In the genomic region with DNA sequence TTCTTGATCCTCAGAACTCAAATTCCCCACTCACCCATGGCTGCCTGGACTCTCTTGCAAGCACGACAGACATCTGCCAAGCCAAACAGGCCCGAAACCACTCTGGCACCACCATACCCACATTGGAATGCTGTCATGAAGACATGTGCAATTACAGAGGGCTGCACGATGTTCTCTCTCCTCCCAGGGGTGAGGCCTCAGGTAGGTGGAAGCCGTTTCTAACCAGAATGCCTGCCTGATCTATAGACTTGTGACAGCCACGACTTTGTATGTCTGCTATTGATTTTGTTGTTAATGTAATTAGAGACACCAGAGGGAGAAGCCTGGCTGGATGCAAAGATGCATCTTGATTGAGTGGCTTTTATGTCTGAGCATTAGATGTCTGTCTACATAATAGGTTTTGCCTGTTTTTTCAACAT, we compare ENCODE assay signal across 11 cellular contexts. TPM values are rescaled to one million over a fixed set of nuclear protein-coding genes. Genes with fewer than 3 reads are reported as not detected.
DNase-seq lines count a peak whose midpoint lies in the region; ATAC-seq and TF ChIP-seq lines count a peak whose summit lies in the region.
"Had no signal": no experiment of that assay in that cellular context is flagged by ENCODE, and none has a peak within 500 bp of the region (broad histone marks: within the 10 kb centered on the region; RNA-seq: fewer than 3 reads in every experiment).

No MANE protein-coding gene starts in this region.

- no peak for TF ChIP-seq CTCF in Calu3 (IDR thresholded peaks at IDR 0.05; ENCODE audit: unreplicated experiment)
- no peak for TF ChIP-seq CTCF in PC-3 (conservative IDR thresholded peaks at IDR 0.05; ENCODE audit: low read depth, low read length)
- TF ChIP-seq CTCF in neural crest cell (conservative IDR thresholded peaks at IDR 0.05) = no peak

- H3K27ac Mint-ChIP-seq in Calu3 (ENCODE audit: unreplicated experiment) (peak overlapping the region; percentile 61), neural crest cell (ENCODE audit: unreplicated experiment) (no peak overlapping the region)

- H3K4me3 Mint-ChIP-seq in Calu3 (ENCODE audit: low read depth, unreplicated experiment) (peak overlapping the region; percentile 88), neural crest cell (peak overlapping the region; percentile 64)

- H3K4me1 Mint-ChIP-seq in Calu3 (ENCODE audit: low read depth, unreplicated experiment) = peaks cover 31% of the 10 kb centered on the region
- H3K4me1 Mint-ChIP-seq in neural crest cell = peaks cover 34% of the 10 kb centered on the region

- no peak overlapping the region for H3K4me3 ChIP-seq in PC-3 (ENCODE audit: low read length)
- H3K4me3 ChIP-seq: PC-9 had no signal

- no peak overlapping the region for H2AFZ ChIP-seq in PC-3 (ENCODE audit: low read length)
- H2AFZ ChIP-seq: PC-9 had no signal

- peaks cover 26% of the 10 kb centered on the region for H3K4me1 ChIP-seq in PC-3 (ENCODE audit: insufficient read depth, low read length)

- no peaks in the 10 kb centered on the region for H3K9me2 ChIP-seq in PC-3 (replicated peaks; ENCODE audit: low read length)

- no peak for DNase-seq in Calu3
- DNase-seq in PC-3 = no peak
- peak; percentile 46 for DNase-seq in globus pallidus (ENCODE audit: low spot score)
- DNase-seq in neural crest cell (ENCODE audit: low read depth, low spot score) = no peak
- no peak for DNase-seq in stimulated activated naive CD8-positive, alpha-beta T cell treated with anti-CD3 and anti-CD28 coated beads, Interleukin-15, Interleukin-2, amounts not matched to agents 100 U/mL and 50 U/mL, for 24 hours
- no peak for DNase-seq in stimulated activated CD4-positive, alpha-beta T cell treated with anti-CD3 and anti-CD28 coated beads, Interleukin-15, amount 100 ng/mL, for 24 hours
- DNase-seq: NCI-H2029 treated with DMSO at 0.1 percent for 48 hours; PC-9; stimulated activated CD8-positive, alpha-beta memory T cell treated with anti-CD3 and anti-CD28 coated beads, Interleukin-4, amount 100 ng/mL, for 48 hours had no signal

- peaks cover 49% of the 10 kb centered on the region for H3K79me2 ChIP-seq in PC-3 (ENCODE audit: low read length)

- no peaks in the 10 kb centered on the region for H3K27me3 Mint-ChIP-seq in Calu3 (ENCODE audit: unreplicated experiment)
- peaks cover 50% of the 10 kb centered on the region for H3K27me3 Mint-ChIP-seq in neural crest cell (ENCODE audit: low read depth)

- no peaks in the 10 kb centered on the region for H3F3A ChIP-seq in PC-3 (ENCODE audit: low read length, unreplicated experiment)

- peak overlapping the region; percentile 97 for H3K4me2 ChIP-seq in PC-3 (ENCODE audit: low read length)
- H3K4me2 ChIP-seq: PC-9 had no signal

- no TSS peak for BruUV-seq in Calu3 (replicated peaks; lab: Mats Ljungman, UMichigan)
- BruUV-seq in PC-3 (replicated peaks; lab: Mats Ljungman, UMichigan) = no TSS peak

- H4K20me1 ChIP-seq in PC-3 (ENCODE audit: low read length) = peaks cover 3% of the 10 kb centered on the region; the same call in 1 of the 2 replicates

- peaks cover 74% of the 10 kb centered on the region for H3K36me3 Mint-ChIP-seq in Calu3 (ENCODE audit: insufficient read depth, unreplicated experiment)
- peaks cover 3% of the 10 kb centered on the region for H3K36me3 Mint-ChIP-seq in neural crest cell (ENCODE audit: low read depth)

- H3K9me3 Mint-ChIP-seq in Calu3 (ENCODE audit: low read depth, unreplicated experiment) (no peaks in the 10 kb centered on the region), neural crest cell (no peaks in the 10 kb centered on the region)

- H3K27me3 ChIP-seq in PC-3 (ENCODE audit: low read length) = no peaks in the 10 kb centered on the region

- CTCF ChIA-PET in Calu3 (lab: Charles Lee) (interaction anchor here (0.5 to 4.3 kb wide), 4 partner anchors 17 to 1439 kb away, joined by 3 to 17 read pairs (median 4); no protein-coding TSS in a partner anchor), PC-3 (lab: Charles Lee) (no interaction called here)

- intact Hi-C loops in Calu3 (cut with micrococcal nuclease; ENCODE audit: unreplicated experiment) = no loop called here
- intact Hi-C loops in PC-3 (cut with micrococcal nuclease) = loop anchor here (2.0 kb wide), 1 partner anchor 53 kb away; no protein-coding TSS in a partner anchor

- H3K27ac ChIP-seq in PC-3 (ENCODE audit: low read length) = no peak overlapping the region
- H3K27ac ChIP-seq: PC-9 had no signal

- POLR2A ChIA-PET in PC-3 (lab: Charles Lee; ENCODE audit: unreplicated experiment) = no interaction called here

- ATAC-seq in PC-3 = no peak
- ATAC-seq in HG02884 (IDR thresholded peaks at IDR 0.05; ENCODE audit: unreplicated experiment) = no peak
- no peak for ATAC-seq in HG02610 (IDR thresholded peaks at IDR 0.05; ENCODE audit: unreplicated experiment)
- no peak for ATAC-seq in stimulated activated naive CD8-positive, alpha-beta T cell treated with anti-CD3 and anti-CD28 coated beads, Interleukin-15, Interleukin-2, amounts not matched to agents 100 U/mL and 50 U/mL, for 24 hours

- no peaks in the 10 kb centered on the region for H3K9me3 ChIP-seq in PC-3 (ENCODE audit: low read length)

- no peak overlapping the region for H3K9ac ChIP-seq in PC-3 (ENCODE audit: low read length)

- H3K36me3 ChIP-seq in PC-3 (ENCODE audit: low read depth, low read length) = peaks cover 4% of the 10 kb centered on the region; the same call in 1 of the 2 replicates

RNA-seq across cellular contexts. Expression of a gene that starts 4.0 kb away (rescaled TPM):
- total RNA-seq in Calu3 (2022) (33.0 and 42.2 TPM in 2 replicates), PC-3 (2014; rRNA removed) (9.6 and 10.7 TPM in 2 replicates), neural crest cell (4.8 and 5.5 TPM in 2 replicates)
